In the genomic region with DNA sequence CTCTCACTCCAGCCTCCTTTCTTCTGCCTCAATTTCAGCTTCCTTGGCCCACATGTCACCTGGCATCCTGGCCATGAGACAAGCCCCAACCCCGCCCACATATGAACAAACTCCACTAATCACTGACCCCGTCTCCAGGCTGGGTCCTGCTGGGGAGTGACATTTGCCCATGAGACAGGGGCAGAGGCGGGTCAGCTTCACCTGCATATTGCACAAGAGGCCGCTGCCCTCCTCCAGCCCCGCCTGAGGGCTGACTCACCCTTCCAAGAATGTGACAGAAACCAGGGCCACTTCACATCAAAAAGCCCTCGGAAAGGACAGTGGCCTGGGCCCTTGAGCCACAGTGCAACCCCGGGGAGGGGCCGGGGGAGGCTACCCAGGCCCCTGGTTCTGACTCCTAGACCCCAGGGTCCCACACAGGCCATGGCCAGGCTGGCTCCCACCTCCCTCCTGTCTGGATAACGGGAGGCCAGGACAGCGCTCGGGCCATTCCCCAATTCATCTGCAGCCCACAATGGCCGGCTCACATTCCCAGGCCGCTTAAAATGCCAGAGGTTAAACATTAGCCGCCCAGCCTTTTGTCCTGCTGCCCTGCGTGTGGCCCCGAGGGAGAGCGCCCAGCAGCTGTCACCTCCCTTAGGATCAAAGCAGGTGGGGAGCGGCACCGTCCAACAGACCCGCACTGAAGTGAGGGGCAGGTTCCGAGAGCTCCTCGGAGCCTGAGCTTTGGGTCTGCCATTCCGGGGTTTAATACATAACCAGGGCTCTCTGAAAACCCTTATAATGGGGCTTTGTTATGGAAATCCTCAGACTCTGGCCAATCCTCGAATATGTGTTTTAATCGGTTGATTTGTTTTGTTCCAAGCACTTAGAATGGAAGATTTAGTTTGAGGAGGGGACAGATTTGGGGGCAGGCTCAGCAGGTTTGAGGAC, we compare ENCODE assay signal across 10 cellular contexts. TPM values are rescaled to one million over a fixed set of nuclear protein-coding genes. Genes with fewer than 3 reads are reported as not detected.
A peak's percentile ranks its signal among the peaks of the same experiment; 100 is the strongest.
DNase-seq lines count a peak whose midpoint lies in the region; ATAC-seq, FAIRE-seq and TF ChIP-seq lines count a peak whose summit lies in the region.
"Had no signal": no experiment of that assay in that cellular context is flagged by ENCODE, and none has a peak within 500 bp of the region (broad histone marks: within the 10 kb centered on the region; RNA-seq: fewer than 3 reads in every experiment).

No MANE protein-coding gene starts in this region.

- H4K91ac ChIP-seq in neuronal stem cell (ENCODE audit: low read depth, low read length, poor library complexity): no peak overlapping the region

- H2AK5ac ChIP-seq in neuronal stem cell (ENCODE audit: low read depth, low read length): peak overlapping the region; percentile 48

- no peaks in the 10 kb centered on the region for H3K27me3 ChIP-seq in heart left ventricle
- peaks cover 0 to 21% (median 0%) of the 10 kb centered on the region in 3 experiments for H3K27me3 ChIP-seq in neuronal stem cell (ENCODE audit: control insufficient read depth in 3 of 3, insufficient read depth in 3 of 3, low read depth in 1 of 3, low read length in 3 of 3)

- no peak overlapping the region for H2BK120ac ChIP-seq in neuronal stem cell (ENCODE audit: low read depth, low read length)

- H3K14ac ChIP-seq in neuronal stem cell (ENCODE audit: low read length): no peak overlapping the region

- H4K8ac ChIP-seq in neuronal stem cell (ENCODE audit: low read depth, low read length): no peak overlapping the region

- peak overlapping the region; percentile 20 for H2BK15ac ChIP-seq in neuronal stem cell (ENCODE audit: low read length)

- no peak overlapping the region for H3K4ac ChIP-seq in neuronal stem cell (ENCODE audit: low read length)

- no peak for TF ChIP-seq CTCF in heart left ventricle (IDR thresholded peaks at IDR 0.05)

- H3K27ac ChIP-seq in heart left ventricle (peak overlapping the region in 6 of 12 donors; percentile 28 to 62 (median 54)), neuronal stem cell (replicated peaks; ENCODE audit: low read length) (no peak overlapping the region)

- ATAC-seq in heart left ventricle (peak; percentile 36 to 71 (median 61)), GM19351 (IDR thresholded peaks at IDR 0.05; ENCODE audit: unreplicated experiment) (no peak)

- intact Hi-C loops in heart left ventricle (cut with DNase I): no loop called here

- H3K18ac ChIP-seq in neuronal stem cell (ENCODE audit: low read length): peak overlapping the region; percentile 95

- no peak overlapping the region for H2BK12ac ChIP-seq in neuronal stem cell (ENCODE audit: low read length)

- TF ChIP-seq POLR2A in heart left ventricle (IDR thresholded peaks at IDR 0.05): no peak

- H3K9me3 ChIP-seq in heart left ventricle (peaks cover 0 to 12% (median 0%) of the 10 kb centered on the region in 12 donors), neuronal stem cell (replicated peaks in 1 of 2; ENCODE audit: control insufficient read depth in 2 of 2, insufficient read depth in 1 of 2, low read depth in 1 of 2, low read length in 2 of 2) (peaks cover 11 to 15% of the 10 kb centered on the region in 2 donors)

- DNase-seq in EL: peak; percentile 52
- DNase-seq in OCI-M1 (lab: John Stamatoyannopoulos, UW): peak; percentile 49
- peak in 2 of 5 donors; percentile 50 to 54 for DNase-seq in heart left ventricle
- peak; percentile 88 for DNase-seq in neuronal stem cell (ENCODE audit: low spot score)
- no peak for DNase-seq in NK-92 (lab: John Stamatoyannopoulos, UW; ENCODE audit: unreplicated experiment)
- no peak for DNase-seq in NCI-H526 treated with DMSO at 0.1 percent for 48 hours (lab: John Stamatoyannopoulos, UW)
- no peak for DNase-seq in GM19239 (ENCODE audit: insufficient read length, low spot score)
- DNase-seq: stimulated activated CD4-positive, alpha-beta T cell treated with anti-CD3 and anti-CD28 coated beads, Interleukin-2, amount 100 ng/mL, for 24 hours had no signal

- H3K79me1 ChIP-seq in neuronal stem cell (ENCODE audit: low read depth, low read length): peaks cover 2% of the 10 kb centered on the region

- no peak overlapping the region for H2BK5ac ChIP-seq in neuronal stem cell (ENCODE audit: low read length)

- H3K4me3 ChIP-seq in heart left ventricle: no peak overlapping the region
- peak overlapping the region in 1 of 2 donors; percentile 2 for H3K4me3 ChIP-seq in neuronal stem cell (ENCODE audit: low read length in 2 of 2)

- peaks cover 0 to 4% (median 0%) of the 10 kb centered on the region in 9 donors for H3K36me3 ChIP-seq in heart left ventricle
- H3K36me3 ChIP-seq in neuronal stem cell (replicated peaks in 1 of 2; ENCODE audit: control insufficient read depth in 2 of 2, insufficient read depth in 2 of 2, low read length in 2 of 2): peaks cover 2 to 49% of the 10 kb centered on the region in 2 donors

- H3K9ac ChIP-seq in neuronal stem cell (ENCODE audit: low read depth, low read length, poor library complexity): no peak overlapping the region

- no peak for FAIRE-seq in GM19239 (lab: Jason Lieb, UNC)
- FAIRE-seq: colon had no signal

- no peak overlapping the region for H3K23ac ChIP-seq in neuronal stem cell (ENCODE audit: low read depth, low read length, poor library complexity)

- 51 to 57% (median 54%) methylated on average over 20 to 25 of the region's 25 CpGs for WGBS in heart left ventricle, 4 donors
- WGBS in neuronal stem cell (ENCODE audit: extremely low coverage in 2 of 2, insufficient read length in 2 of 2, insufficient replicate concordance in 1 of 2), 2 donors: no CpG with 5 or more reads among the region's 25 CpGs

- H3K4me2 ChIP-seq in neuronal stem cell (ENCODE audit: insufficient read depth, low read length, poor library complexity, severe bottlenecking): peak overlapping the region; percentile 51

- H3K4me1 ChIP-seq in heart left ventricle (peaks cover 0 to 11% (median 2%) of the 10 kb centered on the region in 12 donors), neuronal stem cell (ENCODE audit: control insufficient read depth in 2 of 2, insufficient read depth in 1 of 2, low read depth in 1 of 2, low read length in 2 of 2) (peaks cover 34 to 35% of the 10 kb centered on the region in 2 donors)

- H2AFZ ChIP-seq in neuronal stem cell (ENCODE audit: low read length): peak overlapping the region; percentile 70

RNA-seq across cellular contexts. Expression of a gene that starts 42.3 kb away (rescaled TPM):
- 10 to 100 TPM; 24.3 to 43.7 (median 32.5) TPM for total RNA-seq in heart left ventricle
- polyA plus RNA-seq in heart left ventricle: 10 to 100 TPM; 47.8 to 48.7 TPM
- polyA plus RNA-seq in neuronal stem cell (2013, experiment 1 of 2): 30.9 TPM
- 33.3 TPM for polyA plus RNA-seq in neuronal stem cell (2013, experiment 2 of 2)

Comparison
In these comparisons a context has a peak if more than half of its experiments do, and no peak if none do; other contexts are left out.
1. DNase-seq: peak in EL (single experiment), OCI-M1 (single experiment) and neuronal stem cell (single experiment); none in NK-92 (single experiment), NCI-H526 treated with DMSO at 0.1 percent for 48 hours (single experiment) and GM19239 (single experiment).